8 cellular contexts compared by ENCODE assay signal in genomic region chr3:57556459-57557087, GRCh38. TPM values are rescaled to one million over a fixed set of nuclear protein-coding genes. Genes with fewer than 3 reads are reported as not detected.
DNase-seq lines count a peak whose midpoint lies in the region; ATAC-seq and TF ChIP-seq lines count a peak whose summit lies in the region.

No MANE protein-coding gene starts in this region.

- 0% methylated on average over 6 to 25 of the region's 54 CpGs for WGBS in upper lobe of left lung, 2 donors

- H3K27me3 Mint-ChIP-seq in activated CD4-positive, alpha-beta T cell treated with anti-CD3 and anti-CD28 coated beads for 36 hours = no peaks in the 10 kb centered on the region
- no peaks in the 10 kb centered on the region for H3K27me3 Mint-ChIP-seq in naive thymus-derived CD4-positive, alpha-beta T cell

- peaks cover 34% of the 10 kb centered on the region for H3K4me1 Mint-ChIP-seq in activated CD4-positive, alpha-beta T cell treated with anti-CD3 and anti-CD28 coated beads for 36 hours
- peaks cover 13 to 57% (median 43%) of the 10 kb centered on the region in 7 donors for H3K4me1 Mint-ChIP-seq in naive thymus-derived CD4-positive, alpha-beta T cell

- peak overlapping the region; percentile 91 for H3K4me3 Mint-ChIP-seq in activated CD4-positive, alpha-beta T cell treated with anti-CD3 and anti-CD28 coated beads for 36 hours
- H3K4me3 Mint-ChIP-seq in naive thymus-derived CD4-positive, alpha-beta T cell = peak overlapping the region; percentile 85 to 99 (median 92)

- H3K27ac Mint-ChIP-seq in activated CD4-positive, alpha-beta T cell treated with anti-CD3 and anti-CD28 coated beads for 36 hours = peak overlapping the region; percentile 100
- H3K27ac Mint-ChIP-seq in naive thymus-derived CD4-positive, alpha-beta T cell = peak overlapping the region; percentile 94 to 99 (median 98)

- no peak for TF ChIP-seq EP300 in upper lobe of left lung (IDR thresholded peaks at IDR 0.05)

- H3K4me3 ChIP-seq in epithelial cell of esophagus (ENCODE audit: low read length) (peak overlapping the region; percentile 80), upper lobe of left lung (peak overlapping the region; percentile 65 to 92 (median 80))
- peak overlapping the region; percentile 74 for H3K4me3 ChIP-seq in naive thymus-derived CD4-positive, alpha-beta T cell (ENCODE audit: low read length)

- peaks cover 24 to 26% of the 10 kb centered on the region in 2 donors for H3K4me1 ChIP-seq in naive thymus-derived CD4-positive, alpha-beta T cell (ENCODE audit: control insufficient read depth in 2 of 2, insufficient read depth in 2 of 2, low read length in 2 of 2)
- peaks cover 28 to 39% (median 36%) of the 10 kb centered on the region in 4 donors for H3K4me1 ChIP-seq in upper lobe of left lung

- TF ChIP-seq CTCF in epithelial cell of esophagus (IDR thresholded peaks at IDR 0.05; ENCODE audit: insufficient read depth, low read depth, low read length, missing control alignments) (no peak), upper lobe of left lung (IDR thresholded peaks at IDR 0.05) (peak in 2 of 6 experiments; percentile 3 to 11)

- H3K9me3 Mint-ChIP-seq in activated CD4-positive, alpha-beta T cell treated with anti-CD3 and anti-CD28 coated beads for 36 hours (ENCODE audit: low read depth) = no peaks in the 10 kb centered on the region
- no peaks in the 10 kb centered on the region for H3K9me3 Mint-ChIP-seq in naive thymus-derived CD4-positive, alpha-beta T cell

- ATAC-seq in GM19452 (IDR thresholded peaks at IDR 0.05; ENCODE audit: unreplicated experiment) (peak; percentile 30), HG03457 (IDR thresholded peaks at IDR 0.05; ENCODE audit: unreplicated experiment) (peak; percentile 19), upper lobe of left lung (ENCODE audit: low FRiP score in 2 of 2) (peak; percentile 69 to 78)
- peak; percentile 39 for ATAC-seq in activated CD4-positive, alpha-beta T cell treated with anti-CD3 and anti-CD28 coated beads for 36 hours
- ATAC-seq in naive thymus-derived CD4-positive, alpha-beta T cell = peak; percentile 51

- DNase-seq in COLO829 (ENCODE audit: low spot score) (peak; percentile 20), epithelial cell of esophagus (ENCODE audit: low read depth) (peak; percentile 40), upper lobe of left lung (peak in 1 of 2 donors; percentile 36), NCI-H2081 treated with DMSO at 0.1 percent for 48 hours (lab: John Stamatoyannopoulos, UW) (no peak)
- DNase-seq in activated CD4-positive, alpha-beta T cell treated with anti-CD3 and anti-CD28 coated beads for 36 hours = peak; percentile 59
- peak in 2 of 9 donors; percentile 23 to 46 for DNase-seq in naive thymus-derived CD4-positive, alpha-beta T cell

- peaks cover 29% of the 10 kb centered on the region for H3K36me3 Mint-ChIP-seq in activated CD4-positive, alpha-beta T cell treated with anti-CD3 and anti-CD28 coated beads for 36 hours (ENCODE audit: low read depth)
- peaks cover 0 to 25% (median 19%) of the 10 kb centered on the region in 5 donors for H3K36me3 Mint-ChIP-seq in naive thymus-derived CD4-positive, alpha-beta T cell

- no peak for TF ChIP-seq POLR2A in upper lobe of left lung (IDR thresholded peaks at IDR 0.05)

- H3K27ac ChIP-seq in naive thymus-derived CD4-positive, alpha-beta T cell (ENCODE audit: low read depth, low read length) = peak overlapping the region; percentile 96
- peak overlapping the region; percentile 86 to 95 (median 90) for H3K27ac ChIP-seq in upper lobe of left lung

- POLR2A ChIA-PET in activated CD4-positive, alpha-beta T cell treated with anti-CD3 and anti-CD28 coated beads for 36 hours (lab: Charles Lee) = interaction anchor here (0.7 to 4.1 kb wide), 6 partner anchors 10 to 159 kb away, joined by 3 to 30 read pairs (median 4); partner anchors contain the start of gene ARF4
- POLR2A ChIA-PET in naive thymus-derived CD4-positive, alpha-beta T cell (lab: Charles Lee) = interaction anchor here (0.6 to 3.2 kb wide), 19 partner anchors 8 to 873 kb away, joined by 3 to 88 read pairs (median 6); partner anchors contain the start of genes ARF4, DENND6A, HTD2 and RPP14

- intact Hi-C loops in activated CD4-positive, alpha-beta T cell treated with anti-CD3 and anti-CD28 coated beads for 36 hours (cut with DNase I, micrococcal nuclease) = loop anchor here (1.0 to 10.0 kb wide), 11 partner anchors 41 to 876 kb away; partner anchors contain the start of genes ARF4 (in 2 of the 2), DENND6A (in 2 of the 2), ABHD6 (in 1 of the 2) and APPL1 (in 1 of the 2)
- intact Hi-C loops in naive thymus-derived CD4-positive, alpha-beta T cell (cut with micrococcal nuclease) = loop anchor here (1.0 to 5.0 kb wide), 11 partner anchors 41 to 1000 kb away; partner anchors contain the start of genes ARF4 (in 2 of the 2), CCDC66 (in 2 of the 2), DENND6A (in 2 of the 2) and SLMAP (in 2 of the 2)

- peaks cover 0 to 15% (median 12%) of the 10 kb centered on the region in 3 experiments for H3K36me3 ChIP-seq in naive thymus-derived CD4-positive, alpha-beta T cell (ENCODE audit: control insufficient read depth in 2 of 3, insufficient read depth in 3 of 3, low read length in 3 of 3)
- peaks cover 0 to 25% (median 6%) of the 10 kb centered on the region in 4 donors for H3K36me3 ChIP-seq in upper lobe of left lung

- H3K9me3 ChIP-seq in naive thymus-derived CD4-positive, alpha-beta T cell (ENCODE audit: control insufficient read depth in 2 of 3, low read length in 3 of 3) = no peaks in the 10 kb centered on the region
- no peaks in the 10 kb centered on the region for H3K9me3 ChIP-seq in upper lobe of left lung

- no peaks in the 10 kb centered on the region for H3K27me3 ChIP-seq in naive thymus-derived CD4-positive, alpha-beta T cell (ENCODE audit: control insufficient read depth in 2 of 2, insufficient read depth in 2 of 2, low read length in 2 of 2)
- no peaks in the 10 kb centered on the region for H3K27me3 ChIP-seq in upper lobe of left lung

- CTCF ChIA-PET in activated CD4-positive, alpha-beta T cell treated with anti-CD3 and anti-CD28 coated beads for 36 hours (lab: Charles Lee) = interaction anchor here (0.8 to 2.7 kb wide), 3 partner anchors 9 to 159 kb away, joined by 3 to 10 read pairs (median 4); no protein-coding TSS in a partner anchor
- CTCF ChIA-PET in naive thymus-derived CD4-positive, alpha-beta T cell (lab: Charles Lee) = interaction anchor here (0.6 to 1.1 kb wide), 2 partner anchors 39 to 333 kb away, joined by 4 to 5 read pairs; no protein-coding TSS in a partner anchor

RNA-seq across cellular contexts. Expression of gene PDE12, which starts 0.5 kb away (rescaled TPM):
- 10 to 100 TPM; 19.2 to 19.9 TPM for total RNA-seq in activated CD4-positive, alpha-beta T cell treated with anti-CD3 and anti-CD28 coated beads for 36 hours
- 10 to 100 TPM; 24.0 to 35.5 (median 27.8) TPM for total RNA-seq in naive thymus-derived CD4-positive, alpha-beta T cell
- 10 to 100 TPM; 15.1 to 24.5 TPM for polyA plus RNA-seq in naive thymus-derived CD4-positive, alpha-beta T cell
- total RNA-seq in upper lobe of left lung = 10 to 100 TPM in 5 of 6 donors, 1 to 10 TPM in 1; 9.0 to 32.2 (median 17.0) TPM

RNA-seq across cellular contexts. Expression of gene DNAH12, which starts 12.4 kb away (rescaled TPM):
- total RNA-seq in activated CD4-positive, alpha-beta T cell treated with anti-CD3 and anti-CD28 coated beads for 36 hours = not detected
- under 1 TPM; 0.05 to 0.51 (median 0.19) TPM for total RNA-seq in naive thymus-derived CD4-positive, alpha-beta T cell
- not detected for polyA plus RNA-seq in naive thymus-derived CD4-positive, alpha-beta T cell
- total RNA-seq in upper lobe of left lung = 10 to 100 TPM in 3 of 6 donors, 1 to 10 TPM in 2, under 1 TPM in 1; 0.94 to 53.3 (median 9.4) TPM

RNA-seq across cellular contexts. Expression of gene ARF4, which starts 40.6 kb away (rescaled TPM):
- total RNA-seq in activated CD4-positive, alpha-beta T cell treated with anti-CD3 and anti-CD28 coated beads for 36 hours = 10 to 100 TPM; 49.6 to 50.0 TPM
- total RNA-seq in naive thymus-derived CD4-positive, alpha-beta T cell = 10 to 100 TPM; 50.9 to 85.5 (median 57.5) TPM
- polyA plus RNA-seq in naive thymus-derived CD4-positive, alpha-beta T cell = 100 to 1,000 TPM; 128 to 130 TPM
- total RNA-seq in upper lobe of left lung = 100 to 1,000 TPM in 4 of 6 donors, 10 to 100 TPM in 2; 39.8 to 153 (median 124) TPM

Comparison
In these comparisons a context has a peak if more than half of its experiments do, and no peak if none do; other contexts are left out.
1. ATAC-seq: peak in every context shown above with its lines; median percentile 74 in upper lobe of left lung; 51 in naive thymus-derived CD4-positive, alpha-beta T cell; 39 in activated CD4-positive, alpha-beta T cell treated with anti-CD3 and anti-CD28 coated beads for 36 hours; 30 in GM19452; 19 in HG03457.